ENCODE assay signal across 1 cellular context in genomic region chr19:18194208-18194530, GRCh38.
TF ChIP-seq lines count a peak whose summit lies in the region.

No MANE protein-coding gene starts in this region.

TF ChIP-seq in GM12878, 131 proteins besides CTCF, POLR2A, EP300 and RAD21:
- TF ChIP-seq NRF1 (conservative IDR thresholded peaks at IDR 0.05; ENCODE audit: low read depth, low read length) (no peak), POLR2AphosphoS5 (IDR thresholded peaks at IDR 0.05; ENCODE audit: low read length) (no peak), ATF7 (IDR thresholded peaks at IDR 0.05; ENCODE audit: low read depth) (no peak), SREBF2 (IDR thresholded peaks at IDR 0.05; ENCODE audit: low read length) (no peak), NFXL1 (IDR thresholded peaks at IDR 0.05; ENCODE audit: borderline replicate concordance) (no peak), BMI1 (IDR thresholded peaks at IDR 0.05; ENCODE audit: borderline replicate concordance) (no peak), CHD1 (IDR thresholded peaks at IDR 0.05; ENCODE audit: low read depth, low read length) (no peak), TCF3 (IDR thresholded peaks at IDR 0.05; ENCODE audit: borderline replicate concordance, insufficient read depth, low read depth, low read length) (no peak), SMAD1 (IDR thresholded peaks at IDR 0.05; ENCODE audit: low read depth, partially characterized antibody) (no peak), CREB1 (IDR thresholded peaks at IDR 0.05; ENCODE audit: low read depth) (no peak)
TF ChIP-seq in GM12878: peak in this region for 0.
